In the genomic region with DNA sequence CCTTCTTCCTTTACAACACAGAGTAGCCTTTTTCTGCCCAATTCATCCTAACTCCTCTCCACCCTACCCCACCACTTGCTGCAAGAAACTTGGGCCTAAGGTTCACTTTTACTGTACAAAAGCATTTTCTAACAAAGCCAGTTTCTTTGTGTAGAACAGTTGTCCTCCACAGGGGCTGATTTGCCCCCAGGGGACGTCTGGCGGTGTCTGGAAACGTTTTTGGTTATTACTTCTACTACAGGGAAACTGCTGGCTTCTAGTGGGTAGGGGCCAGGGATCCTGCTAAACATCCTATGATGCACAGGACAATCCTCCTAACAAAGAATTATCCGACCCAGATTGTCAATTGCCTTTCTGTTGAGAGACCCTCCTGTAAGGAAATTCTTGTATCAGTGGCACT, we compare ENCODE assay signal across 27 cellular contexts. TPM values are rescaled to one million over a fixed set of nuclear protein-coding genes. Genes with fewer than 3 reads are reported as not detected.
A peak's percentile ranks its signal among the peaks of the same experiment; 100 is the strongest.
DNase-seq lines count a peak whose midpoint lies in the region; ATAC-seq and TF ChIP-seq lines count a peak whose summit lies in the region.
"Had no signal": no experiment of that assay in that cellular context is flagged by ENCODE, and none has a peak within 500 bp of the region (broad histone marks: within the 10 kb centered on the region; RNA-seq: fewer than 3 reads in every experiment).

No MANE protein-coding gene starts in this region.

- in situ Hi-C loops in mammary epithelial cell (cut with MboI; ENCODE audit: low sequenced_read_pairs in 2 of 2): no loop called here

- 57% methylated on average over 4 of the region's 4 CpGs for WGBS in mammary epithelial cell (ENCODE audit: low coverage, missing lambda C conversion rate)

- H3K36me3 ChIP-seq in mammary epithelial cell (ENCODE audit: insufficient read depth, low read length): peaks cover 1% of the 10 kb centered on the region

- no peaks in the 10 kb centered on the region for H3K9me3 ChIP-seq in mammary epithelial cell (replicated peaks; ENCODE audit: insufficient read depth, low read length)
- H3K9me3 ChIP-seq in T-helper 17 cell (ENCODE audit: control insufficient read depth, low read length, poor library complexity, severe bottlenecking): no peaks in the 10 kb centered on the region
- H3K9me3 ChIP-seq: SJSA1 had no signal

- no peaks in the 10 kb centered on the region for H4K20me1 ChIP-seq in mammary epithelial cell (ENCODE audit: insufficient read depth, low read length)

- H3K27ac Mint-ChIP-seq in MCF 10A (ENCODE audit: low read depth, unreplicated experiment) (peak overlapping the region; percentile 9), T-helper 17 cell (peak overlapping the region; percentile 56), nephron progenitor cell (no peak overlapping the region)
- H3K27ac Mint-ChIP-seq: IgD-negative memory B cell had no signal

- no peaks in the 10 kb centered on the region for H3K79me2 ChIP-seq in mammary epithelial cell (ENCODE audit: insufficient read depth, low read length)

- H3K4me1 Mint-ChIP-seq in MCF 10A (ENCODE audit: insufficient read depth, unreplicated experiment) (no peaks in the 10 kb centered on the region), T-helper 17 cell (peaks cover 8% of the 10 kb centered on the region), nephron progenitor cell (no peaks in the 10 kb centered on the region)

- H3K27me3 ChIP-seq in mammary epithelial cell (ENCODE audit: insufficient read depth, low read length): no peaks in the 10 kb centered on the region
- H3K27me3 ChIP-seq: SJSA1 had no signal

- POLR2A ChIA-PET in MCF 10A (lab: Yijun Ruan, JAX): no interaction called here

- no peak overlapping the region for H3K4me2 ChIP-seq in mammary epithelial cell (ENCODE audit: insufficient read depth, low read depth, low read length)
- H3K4me2 ChIP-seq: KMS-11, PC-9 had no signal

- no peaks in the 10 kb centered on the region for H3K27me3 Mint-ChIP-seq in MCF 10A (ENCODE audit: insufficient read depth, unreplicated experiment)
- H3K27me3 Mint-ChIP-seq in T-helper 17 cell: no peaks in the 10 kb centered on the region
- peaks cover 8% of the 10 kb centered on the region for H3K27me3 Mint-ChIP-seq in nephron progenitor cell (ENCODE audit: low read depth, poor library complexity)
- H3K27me3 Mint-ChIP-seq: CD8-positive, alpha-beta memory T cell; IgD-negative memory B cell had no signal

- H3K36me3 Mint-ChIP-seq in MCF 10A (ENCODE audit: insufficient read depth, unreplicated experiment) (peaks cover 36% of the 10 kb centered on the region), T-helper 17 cell (ENCODE audit: low read depth) (peaks cover 5% of the 10 kb centered on the region), nephron progenitor cell (ENCODE audit: low read depth) (peaks cover 25% of the 10 kb centered on the region)

- H3K4me1 ChIP-seq in mammary epithelial cell (ENCODE audit: insufficient read depth, low read length): peaks cover 8% of the 10 kb centered on the region

- no peak overlapping the region for H3K4me3 ChIP-seq in mammary epithelial cell (replicated peaks in 1 of 3; ENCODE audit: insufficient read depth in 1 of 3, low read depth in 2 of 3, low read length in 3 of 3)
- H3K4me3 ChIP-seq: PC-9, SJSA1 had no signal

- no peak overlapping the region for H3K9ac ChIP-seq in mammary epithelial cell (ENCODE audit: insufficient read depth, low read length)
- H3K9ac ChIP-seq: KMS-11 had no signal

- dilution Hi-C loops in mammary epithelial cell (cut with HindIII; ENCODE audit: low sequenced_read_pairs): no loop called here

- CTCF ChIA-PET in MCF 10A (lab: Yijun Ruan, JAX) (no interaction called here), mammary epithelial cell (lab: Charles Lee; ENCODE audit: low non-redundant PET) (no interaction called here)

- H3K4me3 Mint-ChIP-seq in MCF 10A (ENCODE audit: unreplicated experiment) (no peak overlapping the region), T-helper 17 cell (no peak overlapping the region), nephron progenitor cell (no peak overlapping the region)
- H3K4me3 Mint-ChIP-seq: IgD-negative memory B cell had no signal

- no peak overlapping the region for H2AFZ ChIP-seq in mammary epithelial cell (ENCODE audit: low read depth, low read length)
- H2AFZ ChIP-seq: PC-9 had no signal

- BruUV-seq in MCF 10A (replicated peaks; lab: Mats Ljungman, UMichigan) (no TSS peak), mammary epithelial cell (replicated peaks; lab: Mats Ljungman, UMichigan) (no TSS peak)

- H3K9me3 Mint-ChIP-seq in MCF 10A (ENCODE audit: unreplicated experiment): no peaks in the 10 kb centered on the region
- peaks cover 5% of the 10 kb centered on the region for H3K9me3 Mint-ChIP-seq in nephron progenitor cell
- H3K9me3 Mint-ChIP-seq: CD8-positive, alpha-beta memory T cell had no signal

- TF ChIP-seq CTCF in MCF 10A (IDR thresholded peaks at IDR 0.05; ENCODE audit: unreplicated experiment): no peak
- no peak for TF ChIP-seq CTCF in mammary epithelial cell (conservative IDR thresholded peaks at IDR 0.05 in 1 of 2, IDR thresholded peaks at IDR 0.05 in 1 of 2; ENCODE audit: extremely low read depth in 1 of 2, insufficient read depth in 1 of 2, low read depth in 1 of 2, low read length in 2 of 2)
- no peak for TF ChIP-seq CTCF in nephron progenitor cell (IDR thresholded peaks at IDR 0.05)

- intact Hi-C loops in MCF 10A (cut with micrococcal nuclease) (no loop called here), mammary epithelial cell (cut with micrococcal nuclease) (no loop called here), posterior vena cava (cut with DNase I) (no loop called here)

- H3K27ac ChIP-seq in mammary epithelial cell (ENCODE audit: insufficient read depth, low read depth, low read length): no peak overlapping the region
- H3K27ac ChIP-seq: C4-2B, KMS-11, PC-9, SJSA1 had no signal

- no peak for ATAC-seq in T-helper 17 cell
- ATAC-seq in HG03095 (IDR thresholded peaks at IDR 0.05; ENCODE audit: unreplicated experiment): no peak

- DNase-seq in MCF 10A (ENCODE audit: unreplicated experiment): no peak
- DNase-seq in mammary epithelial cell: no peak
- no peak for DNase-seq in T-helper 17 cell
- peak; percentile 93 for DNase-seq in islet precursor cell
- DNase-seq in posterior vena cava (ENCODE audit: low spot score): no peak
- DNase-seq in nephron progenitor cell: no peak
- no peak for DNase-seq in NCI-H2196 (lab: John Stamatoyannopoulos, UW; ENCODE audit: unreplicated experiment)
- DNase-seq: CD8-positive, alpha-beta memory T cell; DMS 273 treated with DMSO at 0.1 percent for 48 hours; DMS79 treated with DMSO at 0.1 percent for 48 hours; HCEC 1CT; NCI-H1048; NCI-H1417 treated with DMSO at 0.1 percent for 48 hours; NCI-H187; NCI-H2081 treated with DMSO at 0.1 percent for 48 hours; NCI-H2171; NCI-H524; NCI-H774; NK-92 treated with Interleukin-12 subunit alpha and Interleukin-12 subunit beta, amount 100 ng/mL, for 24 hours; PC-9; Right ventricle myocardium superior; RPMI8226 had no signal

RNA-seq across cellular contexts. Expression of a gene that starts 7.3 kb away (rescaled TPM):
- total RNA-seq in MCF 10A (2022) (30.8 and 47.1 TPM in 2 replicates), mammary epithelial cell (10 to 100 TPM; 26.4 to 44.8 TPM), T-helper 17 cell (10 to 100 TPM; 10.2 to 12.3 TPM), posterior vena cava (10 to 100 TPM; 27.4 to 28.8 TPM)
- 7.1 TPM for polyA plus RNA-seq in mammary epithelial cell
- polyA minus RNA-seq in mammary epithelial cell: 53.8 TPM
